27 cellular contexts compared by ENCODE assay signal in the genomic region with DNA sequence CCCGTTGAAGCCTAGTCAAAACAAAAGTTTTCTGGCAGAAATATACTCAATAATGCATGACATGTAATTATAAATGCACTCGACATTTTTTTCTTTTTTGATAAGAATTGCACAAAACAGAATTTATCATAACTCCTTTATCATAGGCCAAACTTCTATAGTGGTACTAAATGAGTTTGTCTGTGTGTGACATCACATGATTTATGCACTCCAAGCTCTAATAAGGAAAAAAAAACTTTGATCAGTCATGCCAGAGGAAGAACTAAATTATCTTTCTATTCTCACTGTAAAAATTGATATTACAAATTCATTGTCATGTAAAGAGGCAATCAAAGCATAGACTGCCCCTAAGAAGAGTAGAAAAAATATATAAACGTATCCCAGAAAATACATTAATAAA.
"Had no signal": no experiment of that assay in that cellular context is flagged by ENCODE, and none has a peak within 500 bp of the region (broad histone marks: within the 10 kb centered on the region; RNA-seq: fewer than 3 reads in every experiment).

No MANE protein-coding gene starts in this region.

- H3K4me3 ChIP-seq: stomach, suprapubic skin, testis, thoracic aorta, thyroid gland, tibial artery, tibial nerve, transverse colon, upper lobe of left lung, upper lobe of right lung, uterus, vagina had no signal

- ATAC-seq: stimulated activated effector memory CD8-positive, alpha-beta T cell treated with anti-CD3 and anti-CD28 coated beads, Interleukin-12 subunit alpha, Interleukin-12 subunit beta, amount 100 ng/mL, for 72 hours; stimulated activated memory B cell treated with anti-CD40 and anti-IgM and Interleukin-4, amounts not matched to agents 10 μg/mL and 1 μg/mL and 100 μg/mL, for 72 hours; stimulated activated naive B cell treated with anti-CD40 and anti-IgM and Interleukin-4, amounts not matched to agents 10 μg/mL and 1 μg/mL and 100 μg/mL, for 72 hours; stimulated activated naive CD8-positive, alpha-beta T cell treated with anti-CD3 and anti-CD28 coated beads, Interleukin-15, amount 100 ng/mL, for 72 hours; stimulated activated naive CD8-positive, alpha-beta T cell treated with anti-CD3 and anti-CD28 coated beads, Interleukin-15, Interleukin-2, amounts not matched to agents 100 U/mL and 50 U/mL, for 24 hours; upper lobe of right lung had no signal

- H3K9me3 ChIP-seq: stomach, suprapubic skin, testis, thoracic aorta, thyroid gland, tibial artery, tibial nerve, transverse colon, upper lobe of left lung, upper lobe of right lung, uterus, vagina had no signal

- FAIRE-seq: urothelium cell line had no signal

- DNase-seq: stimulated activated CD4-positive, alpha-beta T cell treated with anti-CD3 and anti-CD28 coated beads, Interleukin-2, amount 100 ng/mL, for 48 hours; stimulated activated CD4-positive, alpha-beta T cell treated with anti-CD3 and anti-CD28 coated beads, Interleukin-4, amount 100 ng/mL, for 1 hour; stimulated activated CD4-positive, alpha-beta T cell treated with anti-CD3 and anti-CD28 coated beads, Interleukin-4, amount 100 ng/mL, for 24 hours; stimulated activated CD4-positive, alpha-beta T cell treated with anti-CD3 and anti-CD28 coated beads, Interleukin-4, amount 100 ng/mL, for 4 hours; stimulated activated CD8-positive, alpha-beta memory T cell treated with anti-CD3 and anti-CD28 coated beads, Interleukin-4, amount 100 ng/mL, for 48 hours; stimulated activated naive B cell treated with anti-CD40 and anti-IgM and Interleukin-4, amounts not matched to agents 10 μg/mL and 1 μg/mL and 100 μg/mL, for 72 hours; stimulated activated naive CD4-positive, alpha-beta T cell; stimulated activated naive CD4-positive, alpha-beta T cell treated with Interleukin-2 at 50 U/mL for 16 hours; stimulated activated naive CD8-positive, alpha-beta T cell treated with anti-CD3 and anti-CD28 coated beads, Interleukin-15, amount 100 ng/mL, for 72 hours; stimulated activated naive CD8-positive, alpha-beta T cell treated with anti-CD3 and anti-CD28 coated beads, Interleukin-15, Interleukin-2, amounts not matched to agents 100 U/mL and 50 U/mL, for 24 hours; stomach; substantia nigra; testis; thyroid gland; tibial artery; transverse colon; trophoblast cell; upper lobe of left lung; upper lobe of right lung; uterus had no signal

- H3K27me3 ChIP-seq: stomach, suprapubic skin, testis, thyroid gland, tibial artery, tibial nerve, transverse colon, upper lobe of left lung, upper lobe of right lung, uterus, vagina had no signal

- H3K36me3 ChIP-seq: stomach, suprapubic skin, thoracic aorta, thyroid gland, tibial artery, tibial nerve, transverse colon, upper lobe of left lung, upper lobe of right lung, uterus, vagina had no signal

- H3K27ac ChIP-seq: stomach, suprapubic skin, testis, thoracic aorta, thyroid gland, tibial artery, tibial nerve, transverse colon, upper lobe of left lung, upper lobe of right lung, uterus, vagina had no signal

- H3K4me1 ChIP-seq: suprapubic skin, testis, tibial nerve, upper lobe of right lung, uterus, vagina had no signal
